ENCODE assay signal across 8 cellular contexts in the genomic region with DNA sequence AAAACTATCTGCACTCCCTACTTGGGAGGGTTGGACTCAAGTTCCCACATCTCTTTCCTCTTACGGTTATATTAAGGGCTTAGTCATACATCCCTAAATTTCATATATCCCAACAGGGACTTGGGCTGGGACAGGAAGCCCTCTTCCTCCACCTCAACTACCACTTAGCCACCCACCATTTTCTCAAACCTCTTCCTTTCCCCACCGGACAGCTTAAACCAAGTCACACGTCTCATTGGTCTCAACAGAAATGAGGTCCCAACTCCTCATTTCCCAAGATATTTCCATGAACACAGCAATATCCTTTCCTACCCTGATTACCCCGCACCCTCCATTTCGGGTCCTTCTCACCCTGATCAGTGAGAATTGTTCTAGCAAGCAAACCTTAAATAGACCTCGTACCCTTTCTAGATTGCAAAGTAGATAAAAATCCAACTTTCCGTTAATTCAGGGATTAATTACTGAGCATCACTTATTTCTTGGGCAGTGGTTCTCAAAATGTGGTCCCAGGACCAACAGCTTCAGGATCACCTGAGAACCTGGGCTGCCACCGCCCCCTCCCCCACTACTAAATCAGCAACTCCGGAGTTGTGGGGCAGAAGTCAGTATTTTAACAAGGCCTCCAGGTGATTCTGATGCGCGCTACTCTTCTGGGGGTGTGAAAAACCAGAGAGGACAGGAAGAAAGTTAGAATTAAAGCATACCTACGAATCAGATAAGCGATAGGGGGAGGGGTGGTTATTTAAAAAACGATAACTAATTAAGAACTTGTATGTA. TPM values are rescaled to one million over a fixed set of nuclear protein-coding genes. Genes with fewer than 3 reads are reported as not detected.
DNase-seq lines count a peak whose midpoint lies in the region; ATAC-seq and TF ChIP-seq lines count a peak whose summit lies in the region.

No MANE protein-coding gene starts in this region.

- ATAC-seq in activated naive CD4-positive, alpha-beta T cell treated with anti-CD3 and anti-CD28 coated beads, Interleukin-2, amount 50 U/mL, for 72 hours: peak; percentile 25 to 37
- peak in 6 of 8 donors; percentile 11 to 62 (median 54) for ATAC-seq in heart right ventricle

- peak overlapping the region; percentile 86 for H3K4me2 ChIP-seq in GM23248 (ENCODE audit: unreplicated experiment)

- TF ChIP-seq POLR2A in prostate gland (IDR thresholded peaks at IDR 0.05): no peak

- H3K36me3 Mint-ChIP-seq in activated naive CD4-positive, alpha-beta T cell treated with anti-CD3 and anti-CD28 coated beads, Interleukin-2, amount 50 U/mL, for 72 hours: peaks cover 26 to 67% of the 10 kb centered on the region in 2 donors

- H3K4me3 ChIP-seq in GM12864 (ENCODE audit: low read depth, low read length): peak overlapping the region; percentile 73
- H3K4me3 ChIP-seq in GM23248: peak overlapping the region; percentile 97
- H3K4me3 ChIP-seq in LNCaP clone FGC (ENCODE audit: low read depth, low read length): peak overlapping the region; percentile 74
- peak overlapping the region; percentile 60 to 93 (median 79) for H3K4me3 ChIP-seq in heart right ventricle
- H3K4me3 ChIP-seq in prostate gland: peak overlapping the region; percentile 53 to 66

- intact Hi-C loops in heart right ventricle (cut with DNase I): loop anchor here in 9 of 10 donors (1.0 to 10.0 kb wide), 7 partner anchors 22 to 55 kb away; partner anchors contain the start of genes ZNF24 (in 7 of the 9) and ZNF397 (in 1 of the 9)
- intact Hi-C loops in prostate gland (cut with DNase I): no loop called here

- H3K9ac ChIP-seq in GM23248: peak overlapping the region; percentile 95

- H3K9me3 ChIP-seq in GM23248 (ENCODE audit: low read depth) (no peaks in the 10 kb centered on the region), heart right ventricle (peaks cover 0 to 12% (median 0%) of the 10 kb centered on the region in 11 donors), prostate gland (no peaks in the 10 kb centered on the region)

- peaks cover 6% of the 10 kb centered on the region; the same call in 1 of the 2 replicates for H3F3A ChIP-seq in GM23248 (ENCODE audit: insufficient read depth)

- peaks cover 0 to 14% of the 10 kb centered on the region in 2 donors for H3K9me3 Mint-ChIP-seq in activated naive CD4-positive, alpha-beta T cell treated with anti-CD3 and anti-CD28 coated beads, Interleukin-2, amount 50 U/mL, for 72 hours

- H3K4me1 ChIP-seq in GM23248 (ENCODE audit: insufficient read depth) (peaks cover 11% of the 10 kb centered on the region), heart right ventricle (peaks cover 7 to 37% (median 30%) of the 10 kb centered on the region in 9 donors), prostate gland (replicated peaks) (no peaks in the 10 kb centered on the region)

- in situ Hi-C loops in GM23248 (cut with MboI): no loop called here

- H3K9me2 ChIP-seq in GM23248 (ENCODE audit: insufficient read depth): no peaks in the 10 kb centered on the region

- DNase-seq in GM12864 (ENCODE audit: low read depth): peak; percentile 10
- peak; percentile 58 for DNase-seq in GM23248
- no peak for DNase-seq in LNCaP clone FGC (ENCODE audit: low read depth)
- peak in 1 of 2 donors; percentile 18 for DNase-seq in activated naive CD4-positive, alpha-beta T cell treated with anti-CD3 and anti-CD28 coated beads, Interleukin-2, amount 50 U/mL, for 72 hours (ENCODE audit: low spot score in 2 of 2)
- peak in 1 of 2 donors; percentile 36 for DNase-seq in heart right ventricle
- DNase-seq in prostate gland (ENCODE audit: low spot score): peak; percentile 33
- no peak for DNase-seq in NCI-H446 treated with DMSO at 0.1 percent for 48 hours (lab: John Stamatoyannopoulos, UW)
- DNase-seq in H4 (ENCODE audit: low spot score): no peak

- WGBS in GM23248 (ENCODE audit: low coverage in 1 of 2, low lambda C conversion rate in 2 of 2, missing lambda C conversion rate in 2 of 2), 2 experiments: 1 to 2% methylated on average over 14 of the region's 14 CpGs
- 3 to 5% methylated on average over 14 of the region's 14 CpGs for WGBS in heart right ventricle, 2 donors
- 5% methylated on average over 14 of the region's 14 CpGs for WGBS in prostate gland

- no peaks in the 10 kb centered on the region for H4K20me1 ChIP-seq in GM23248 (ENCODE audit: insufficient read depth)

- no peaks in the 10 kb centered on the region for H3K36me3 ChIP-seq in GM23248 (ENCODE audit: low read depth)
- peaks cover 0 to 29% (median 5%) of the 10 kb centered on the region in 9 donors for H3K36me3 ChIP-seq in heart right ventricle
- no peaks in the 10 kb centered on the region for H3K36me3 ChIP-seq in prostate gland

- H3K27me3 ChIP-seq in GM23248 (replicated peaks; ENCODE audit: insufficient read depth) (no peaks in the 10 kb centered on the region), heart right ventricle (no peaks in the 10 kb centered on the region), prostate gland (replicated peaks; ENCODE audit: insufficient read depth) (no peaks in the 10 kb centered on the region)

- peak overlapping the region; percentile 94 for H2AFZ ChIP-seq in GM23248

- H3K27ac Mint-ChIP-seq in activated naive CD4-positive, alpha-beta T cell treated with anti-CD3 and anti-CD28 coated beads, Interleukin-2, amount 50 U/mL, for 72 hours: peak overlapping the region; percentile 95 to 98

- H3K27ac ChIP-seq in GM23248 (peak overlapping the region; percentile 70), heart right ventricle (peak overlapping the region; percentile 43 to 93 (median 82)), prostate gland (peak overlapping the region; percentile 80 to 87)

- no peak for TF ChIP-seq CTCF in GM12864 (IDR thresholded peaks at IDR 0.05; ENCODE audit: low read depth, low read length, missing control alignments)
- TF ChIP-seq CTCF in LNCaP clone FGC (IDR thresholded peaks at IDR 0.05; ENCODE audit: control insufficient read depth, extremely low read depth, insufficient read depth): no peak
- no peak for TF ChIP-seq CTCF in heart right ventricle (IDR thresholded peaks at IDR 0.05)
- no peak for TF ChIP-seq CTCF in prostate gland (IDR thresholded peaks at IDR 0.05)

- H3K79me2 ChIP-seq in GM23248 (ENCODE audit: insufficient read depth): peaks cover 98% of the 10 kb centered on the region

RNA-seq across cellular contexts. Expression of gene ZSCAN30, which starts 0.5 kb away (rescaled TPM):
- 21.3 and 26.4 TPM in 2 replicates for total RNA-seq in GM23248 (2014; rRNA removed; shearing (Covaris generic))
- polyA plus RNA-seq in GM23248 (2016; fragmentation: Nextera tagmentation; extraction: Ambion mirVana): 10.3 and 13.7 TPM in 2 replicates
- total RNA-seq in activated naive CD4-positive, alpha-beta T cell treated with anti-CD3 and anti-CD28 coated beads, Interleukin-2, amount 50 U/mL, for 72 hours: 10 to 100 TPM; 17.6 to 39.6 TPM
- 10 to 100 TPM; 11.6 to 16.4 (median 14.2) TPM for total RNA-seq in heart right ventricle
- polyA plus RNA-seq in heart right ventricle: 10 to 100 TPM in 1 of 2 donors, 1 to 10 TPM in 1; 3.8 to 31.5 TPM
- 10 to 100 TPM; 18.3 to 21.3 TPM for total RNA-seq in prostate gland
- 4.8 and 5.3 TPM in 2 replicates for total RNA-seq in H4 (2014; rRNA removed; shearing (Covaris generic))

RNA-seq across cellular contexts. Expression of gene ZNF397, which starts 48.6 kb away (rescaled TPM):
- 8.7 and 10.6 TPM in 2 replicates for total RNA-seq in GM23248 (2014; rRNA removed; shearing (Covaris generic))
- polyA plus RNA-seq in GM23248 (2016; fragmentation: Nextera tagmentation; extraction: Ambion mirVana): 6.5 and 8.2 TPM in 2 replicates
- total RNA-seq in activated naive CD4-positive, alpha-beta T cell treated with anti-CD3 and anti-CD28 coated beads, Interleukin-2, amount 50 U/mL, for 72 hours: 10 to 100 TPM; 18.3 to 22.7 TPM
- 10 to 100 TPM; 12.7 to 18.6 (median 14.6) TPM for total RNA-seq in heart right ventricle
- 10 to 100 TPM in 1 of 2 donors, 1 to 10 TPM in 1; 7.6 to 12.1 TPM for polyA plus RNA-seq in heart right ventricle
- 10 to 100 TPM; 32.9 TPM for total RNA-seq in prostate gland
- total RNA-seq in H4 (2014; rRNA removed; shearing (Covaris generic)): 8.6 and 9.3 TPM in 2 replicates

RNA-seq across cellular contexts. Expression of gene ZNF24, which starts 54.7 kb away (rescaled TPM):
- 23.1 and 23.6 TPM in 2 replicates for total RNA-seq in GM23248 (2014; rRNA removed; shearing (Covaris generic))
- 32.3 and 33.1 TPM in 2 replicates for polyA plus RNA-seq in GM23248 (2016; fragmentation: Nextera tagmentation; extraction: Ambion mirVana)
- total RNA-seq in activated naive CD4-positive, alpha-beta T cell treated with anti-CD3 and anti-CD28 coated beads, Interleukin-2, amount 50 U/mL, for 72 hours: 10 to 100 TPM; 43.9 to 44.6 TPM
- total RNA-seq in heart right ventricle: 10 to 100 TPM; 41.1 to 55.1 (median 47.8) TPM
- polyA plus RNA-seq in heart right ventricle: 10 to 100 TPM; 10.3 to 17.8 TPM
- total RNA-seq in prostate gland: 10 to 100 TPM; 39.4 to 53.4 TPM
- 27.9 and 35.4 TPM in 2 replicates for total RNA-seq in H4 (2014; rRNA removed; shearing (Covaris generic))

Comparison
In these comparisons a context has a peak if more than half of its experiments do, and no peak if none do; other contexts are left out.
1. DNase-seq: peak in GM12864 (single experiment), GM23248 (single experiment) and prostate gland (single experiment); none in LNCaP clone FGC (single experiment), NCI-H446 treated with DMSO at 0.1 percent for 48 hours (single experiment) and H4 (single experiment).
2. Peak in every context shown above with its lines, with median percentiles within 50 percentile points of each other: H3K4me3 ChIP-seq and H3K27ac ChIP-seq.